ENCODE assay signal across 21 cellular contexts in genomic region chr14:61614693-61615092, GRCh38.
DNase-seq lines count a peak whose midpoint lies in the region; ATAC-seq and TF ChIP-seq lines count a peak whose summit lies in the region.
"Had no signal": no experiment of that assay in that cellular context is flagged by ENCODE, and none has a peak within 500 bp of the region (broad histone marks: within the 10 kb centered on the region; RNA-seq: fewer than 3 reads in every experiment).

No MANE protein-coding gene starts in this region.

- no peaks in the 10 kb centered on the region for H4K20me1 ChIP-seq in GM23338 (replicated peaks; ENCODE audit: insufficient read depth)
- H4K20me1 ChIP-seq: BLaER1 had no signal

- CTCF ChIA-PET in WTC11 (lab: Charles Lee): no interaction called here

- H3K9ac ChIP-seq in mesenchymal stem cell (ENCODE audit: low read length): no peak overlapping the region
- H3K9ac ChIP-seq: BLaER1 had no signal

- no peak overlapping the region for H2BK120ac ChIP-seq in mesenchymal stem cell (ENCODE audit: low read depth, low read length)

- H3K9me3 Mint-ChIP-seq in GM23338 (no peaks in the 10 kb centered on the region; the same call in 2 of the 3 replicates), WTC11 (no peaks in the 10 kb centered on the region), osteocyte (ENCODE audit: unreplicated experiment) (no peaks in the 10 kb centered on the region)
- H3K9me3 Mint-ChIP-seq: CD8-positive, alpha-beta T cell had no signal

- H3K14ac ChIP-seq in mesenchymal stem cell (ENCODE audit: low read length in 2 of 2): no peak overlapping the region

- H3K4me2 ChIP-seq in GM23338: no peak overlapping the region
- no peak overlapping the region for H3K4me2 ChIP-seq in mesenchymal stem cell (ENCODE audit: low read length, poor library complexity, severe bottlenecking)
- H3K4me2 ChIP-seq: A549, BLaER1 had no signal

- H3K27me3 Mint-ChIP-seq in GM23338 (ENCODE audit: insufficient read depth, low read depth, poor library complexity): peaks cover 3% of the 10 kb centered on the region
- H3K27me3 Mint-ChIP-seq in WTC11 (ENCODE audit: low read depth): no peaks in the 10 kb centered on the region
- no peaks in the 10 kb centered on the region for H3K27me3 Mint-ChIP-seq in osteocyte (ENCODE audit: unreplicated experiment)
- H3K27me3 Mint-ChIP-seq: B cell; CD4-positive, CD25-positive, alpha-beta regulatory T cell had no signal

- peak overlapping the region; percentile 97 for H2AK5ac ChIP-seq in mesenchymal stem cell (ENCODE audit: low read length, severe bottlenecking)

- H3K4me3 Mint-ChIP-seq in GM23338 (no peak overlapping the region), WTC11 (no peak overlapping the region), osteocyte (ENCODE audit: unreplicated experiment) (no peak overlapping the region)
- H3K4me3 Mint-ChIP-seq: B cell; CD4-positive, CD25-positive, alpha-beta regulatory T cell; CD8-positive, alpha-beta T cell had no signal

- no peaks in the 10 kb centered on the region for H3K27me3 ChIP-seq in GM23338 (ENCODE audit: insufficient read depth)
- H3K27me3 ChIP-seq in mesenchymal stem cell (ENCODE audit: control insufficient read depth in 1 of 2, insufficient read depth in 1 of 2, low read length in 2 of 2): no peaks in the 10 kb centered on the region
- no peaks in the 10 kb centered on the region for H3K27me3 ChIP-seq in thyroid gland
- no peaks in the 10 kb centered on the region for H3K27me3 ChIP-seq in foreskin keratinocyte
- H3K27me3 ChIP-seq: BLaER1 had no signal

- POLR2A ChIA-PET in WTC11 (lab: Charles Lee): no interaction called here

- no peak for DNase-seq in GM23338 (ENCODE audit: low spot score)
- DNase-seq in WTC11 (ENCODE audit: low spot score): no peak
- no peak for DNase-seq in mesenchymal stem cell
- DNase-seq in thyroid gland: no peak
- DNase-seq in AML-193 (lab: John Stamatoyannopoulos, UW): no peak
- no peak for DNase-seq in cerebellar cortex (ENCODE audit: low spot score)
- DNase-seq in osteocyte (ENCODE audit: extremely low spot score, unreplicated experiment): no peak
- no peak for DNase-seq in foreskin keratinocyte
- DNase-seq: 8988T; Caco-2; CD4-positive, CD25-positive, alpha-beta regulatory T cell; CD8-positive, alpha-beta T cell; DMS153; DND-41; GOT3; H7; HCEC 1CT had no signal

- no peak overlapping the region for H3K4ac ChIP-seq in mesenchymal stem cell (ENCODE audit: low read depth in 1 of 2, low read length in 2 of 2)

- H3K36me3 ChIP-seq in GM23338 (ENCODE audit: insufficient read depth): no peaks in the 10 kb centered on the region
- no peaks in the 10 kb centered on the region for H3K36me3 ChIP-seq in mesenchymal stem cell (ENCODE audit: control insufficient read depth in 1 of 2, insufficient read depth in 2 of 2, low read depth in 1 of 2, low read length in 2 of 2)
- H3K36me3 ChIP-seq in thyroid gland: no peaks in the 10 kb centered on the region
- H3K36me3 ChIP-seq: BLaER1 had no signal

- H3K27ac Mint-ChIP-seq in GM23338 (no peak overlapping the region; the same call in 1 of the 2 replicates), WTC11 (peak overlapping the region; percentile 37; the same call in 1 of the 2 replicates), osteocyte (ENCODE audit: unreplicated experiment) (no peak overlapping the region)
- H3K27ac Mint-ChIP-seq: B cell; CD4-positive, CD25-positive, alpha-beta regulatory T cell; CD8-positive, alpha-beta T cell had no signal

- H3K4me1 Mint-ChIP-seq in GM23338 (peaks cover 35% of the 10 kb centered on the region), WTC11 (peaks cover 39% of the 10 kb centered on the region), osteocyte (ENCODE audit: unreplicated experiment) (peaks cover 51% of the 10 kb centered on the region)
- H3K4me1 Mint-ChIP-seq: B cell had no signal

- H4K8ac ChIP-seq in mesenchymal stem cell (ENCODE audit: low read length): no peak overlapping the region

- TF ChIP-seq CTCF in GM23338 (conservative IDR thresholded peaks at IDR 0.05; ENCODE audit: low read depth in 2 of 2) (no peak), WTC11 (IDR thresholded peaks at IDR 0.05) (no peak), thyroid gland (IDR thresholded peaks at IDR 0.05) (no peak), osteocyte (IDR thresholded peaks at IDR 0.05) (no peak), foreskin keratinocyte (conservative IDR thresholded peaks at IDR 0.05) (no peak)

- H3K27ac ChIP-seq in GM23338 (ENCODE audit: low read depth) (no peak overlapping the region), mesenchymal stem cell (ENCODE audit: low read length, poor library complexity, severe bottlenecking) (no peak overlapping the region), thyroid gland (peak overlapping the region; percentile 78 to 97 (median 94)), foreskin keratinocyte (no peak overlapping the region)
- H3K27ac ChIP-seq: BLaER1, C4-2B had no signal

- H3K36me3 Mint-ChIP-seq in GM23338 (ENCODE audit: low read depth) (no peaks in the 10 kb centered on the region; the same call in 2 of the 3 replicates), WTC11 (no peaks in the 10 kb centered on the region), osteocyte (ENCODE audit: unreplicated experiment) (peaks cover 2% of the 10 kb centered on the region)
- H3K36me3 Mint-ChIP-seq: CD8-positive, alpha-beta T cell had no signal

- ATAC-seq in GM23338 (peak; percentile 59), WTC11 (peak; percentile 40), foreskin keratinocyte (no peak)
- ATAC-seq: A549; CD8-positive, alpha-beta T cell had no signal

- H3K4me1 ChIP-seq in GM23338 (ENCODE audit: insufficient read depth) (peaks cover 26% of the 10 kb centered on the region), mesenchymal stem cell (ENCODE audit: control insufficient read depth, insufficient read depth, low read depth, low read length) (peaks cover 9% of the 10 kb centered on the region), thyroid gland (peaks cover 47 to 64% of the 10 kb centered on the region in 2 donors), foreskin keratinocyte (no peaks in the 10 kb centered on the region)

- no peak for TF ChIP-seq POLR2A in thyroid gland (IDR thresholded peaks at IDR 0.05)

- H3K18ac ChIP-seq in mesenchymal stem cell (ENCODE audit: low read depth in 1 of 2, low read length in 2 of 2): no peak overlapping the region

- intact Hi-C loops in thyroid gland (cut with DNase I): no loop called here

- H4K91ac ChIP-seq in mesenchymal stem cell (ENCODE audit: low read length): peak overlapping the region; percentile 45

- no peaks in the 10 kb centered on the region for H3K9me2 ChIP-seq in GM23338 (ENCODE audit: insufficient read depth)

- H3K79me2 ChIP-seq in GM23338 (replicated peaks; ENCODE audit: insufficient read depth): no peaks in the 10 kb centered on the region

- no peaks in the 10 kb centered on the region for H3F3A ChIP-seq in GM23338 (replicated peaks; ENCODE audit: low read depth)

- WGBS in mesenchymal stem cell: 96% methylated on average over 13 of the region's 13 CpGs
- 96 to 99% methylated on average over 13 of the region's 13 CpGs for WGBS in thyroid gland, 2 donors

- no peaks in the 10 kb centered on the region for H3K9me3 ChIP-seq in mesenchymal stem cell (ENCODE audit: control insufficient read depth, low read length)
- H3K9me3 ChIP-seq in thyroid gland: no peaks in the 10 kb centered on the region
- H3K9me3 ChIP-seq: A549, BLaER1, Caco-2 had no signal

- peaks cover 8% of the 10 kb centered on the region for H3K79me1 ChIP-seq in mesenchymal stem cell (replicated peaks; ENCODE audit: low read length, poor library complexity, severe bottlenecking)

- H2BK5ac ChIP-seq in mesenchymal stem cell (ENCODE audit: low read depth, low read length, poor library complexity, severe bottlenecking): peak overlapping the region; percentile 3

- H2BK15ac ChIP-seq in mesenchymal stem cell (ENCODE audit: low read depth, poor library complexity, severe bottlenecking): no peak overlapping the region

- H3K4me3 ChIP-seq in GM23338 (no peak overlapping the region), mesenchymal stem cell (ENCODE audit: insufficient read depth in 1 of 2, low read depth in 1 of 2, low read length in 2 of 2) (no peak overlapping the region), thyroid gland (replicated peaks in 1 of 3) (no peak overlapping the region)
- H3K4me3 ChIP-seq: A549, BLaER1 had no signal

- no peak overlapping the region for H3K23ac ChIP-seq in mesenchymal stem cell (ENCODE audit: low read length in 2 of 2)

- H2AFZ ChIP-seq in GM23338: peak overlapping the region; percentile 25; the same call in 1 of the 2 replicates
- no peak overlapping the region for H2AFZ ChIP-seq in mesenchymal stem cell (ENCODE audit: low read depth, low read length)

- peak overlapping the region in 1 of 2 experiments; percentile 70 for H2BK12ac ChIP-seq in mesenchymal stem cell (ENCODE audit: low read length in 2 of 2)

TF ChIP-seq in GM23338, 12 proteins besides CTCF, POLR2A, EP300 and RAD21 (continues in another document):
- TF ChIP-seq ZNF331 (CRISPR knock-in tag; IDR thresholded peaks at IDR 0.05; ENCODE audit: low read depth) (no peak), CREB1 (CRISPR knock-in tag; IDR thresholded peaks at IDR 0.05; ENCODE audit: low read depth) (no peak), ETS1 (IDR thresholded peaks at IDR 0.05) (no peak), POLR2AphosphoS5 (IDR thresholded peaks at IDR 0.05; ENCODE audit: low read depth) (no peak)

TF ChIP-seq in WTC11, 78 proteins besides CTCF, POLR2A, EP300 and RAD21:
- 0 out of 2 replicates have a peak, but pooled peaks have one; percentile 16 for TF ChIP-seq CBFB (CRISPR knock-in tag; IDR thresholded peaks at IDR 0.05; ENCODE audit: low read depth)
- no peak for TF ChIP-seq HMGXB4 (CRISPR knock-in tag; IDR thresholded peaks at IDR 0.05)

Comparison
In these comparisons a context has a peak if more than half of its experiments do, and no peak if none do; other contexts are left out.
1. H3K27ac ChIP-seq: peak in thyroid gland (3 of 3); none in GM23338 (single experiment), mesenchymal stem cell (single experiment) and foreskin keratinocyte (single experiment).